8 cellular contexts compared by ENCODE assay signal in genomic region chr10:62732841-62733653, GRCh38.
DNase-seq lines count a peak whose midpoint lies in the region; ATAC-seq, FAIRE-seq and TF ChIP-seq lines count a peak whose summit lies in the region.

No MANE protein-coding gene starts in this region.

- no peaks in the 10 kb centered on the region for H3K9me3 ChIP-seq in tibial nerve

- DNase-seq in COLO829 (ENCODE audit: low spot score): peak; percentile 40
- peak; percentile 19 for DNase-seq in HTR-8/SVneo (ENCODE audit: insufficient read length, low spot score)
- peak; percentile 67 for DNase-seq in activated CD8-positive, alpha-beta memory T cell treated with anti-CD3 and anti-CD28 coated beads, Interleukin-2, amount 50 U/mL, for 4 hours
- peak; percentile 30 for DNase-seq in myocyte (ENCODE audit: low read depth)
- DNase-seq in amniotic stem cell (lab: John Stamatoyannopoulos, UW): no peak
- DNase-seq in NCI-H2029 treated with DMSO at 0.1 percent for 48 hours (lab: John Stamatoyannopoulos, UW): no peak
- DNase-seq in tibial nerve (ENCODE audit: low spot score in 2 of 2): no peak

- FAIRE-seq in HTR-8/SVneo (lab: Jason Lieb, UNC): no peak

- no peak for TF ChIP-seq CTCF in tibial nerve (IDR thresholded peaks at IDR 0.05)

- no peak overlapping the region for H3K4me3 ChIP-seq in tibial nerve

- no peaks in the 10 kb centered on the region for H3K27me3 ChIP-seq in tibial nerve

- 76 to 84% methylated on average over 7 of the region's 7 CpGs for WGBS in tibial nerve, 2 donors

- no peak for TF ChIP-seq POLR2A in tibial nerve (IDR thresholded peaks at IDR 0.05)

- no peak for TF ChIP-seq EP300 in tibial nerve (IDR thresholded peaks at IDR 0.05)

- peak; percentile 87 for ATAC-seq in GM21526 (IDR thresholded peaks at IDR 0.05; ENCODE audit: low FRiP score, unreplicated experiment)

- H3K36me3 ChIP-seq in tibial nerve: no peaks in the 10 kb centered on the region

- no peak overlapping the region for H3K27ac ChIP-seq in tibial nerve

- H3K4me1 ChIP-seq in tibial nerve: no peaks in the 10 kb centered on the region

Comparison
In these comparisons a context has a peak if more than half of its experiments do, and no peak if none do; other contexts are left out.
1. DNase-seq: peak in COLO829 (single experiment), HTR-8/SVneo (single experiment), activated CD8-positive, alpha-beta memory T cell treated with anti-CD3 and anti-CD28 coated beads, Interleukin-2, amount 50 U/mL, for 4 hours (single experiment) and myocyte (single experiment); none in amniotic stem cell (single experiment), NCI-H2029 treated with DMSO at 0.1 percent for 48 hours (single experiment) and tibial nerve (0 of 2).